ENCODE assay signal across 11 cellular contexts in the genomic region with DNA sequence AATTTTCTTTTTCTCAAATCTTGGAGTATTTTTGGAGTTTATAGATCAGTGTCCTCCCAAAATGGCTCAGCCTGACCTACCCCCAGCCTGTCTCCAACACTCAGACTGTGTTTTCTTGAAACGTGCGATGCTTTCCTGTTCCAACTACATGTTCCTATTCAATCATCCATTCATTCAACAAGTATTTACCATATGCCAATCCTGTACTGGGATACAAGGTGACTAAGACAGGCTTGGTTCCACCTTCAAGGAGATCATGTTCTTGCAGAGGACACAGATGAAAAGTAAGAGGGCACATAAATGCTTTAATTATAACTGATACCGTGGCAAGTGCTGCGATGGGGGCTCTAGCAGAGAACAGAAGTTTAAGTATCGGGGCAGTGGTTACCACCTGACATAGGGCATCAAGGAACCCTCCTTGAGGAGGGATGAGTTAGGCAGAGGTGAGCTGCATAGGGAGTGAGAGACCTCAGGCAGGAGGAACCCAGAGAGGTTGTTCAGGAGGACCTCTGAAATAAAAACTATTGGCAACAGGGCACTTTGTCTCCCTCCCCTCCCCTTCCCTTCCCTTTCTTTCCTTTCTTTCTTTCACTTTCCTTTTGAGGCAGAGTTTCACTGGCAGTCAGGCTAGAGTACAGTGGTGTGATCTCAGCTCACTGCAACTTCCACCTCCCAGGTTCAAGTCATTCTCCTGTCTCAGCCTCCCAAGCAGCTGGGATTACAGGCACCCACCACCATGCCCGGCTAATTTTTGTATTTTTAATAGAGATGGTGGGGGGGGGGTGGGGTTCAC.
DNase-seq lines count a peak whose midpoint lies in the region; ATAC-seq, FAIRE-seq and TF ChIP-seq lines count a peak whose summit lies in the region.
"Had no signal": no experiment of that assay in that cellular context is flagged by ENCODE, and none has a peak within 500 bp of the region (broad histone marks: within the 10 kb centered on the region; RNA-seq: fewer than 3 reads in every experiment).

No MANE protein-coding gene starts in this region.

- no peaks in the 10 kb centered on the region for H3K9me3 ChIP-seq in left lung
- H3K9me3 ChIP-seq: Caco-2, thoracic aorta had no signal

- H3K4me3 ChIP-seq in left lung, result no peak overlapping the region
- H3K4me3 ChIP-seq: skin epidermis had no signal

- no peak for TF ChIP-seq CTCF in left lung (IDR thresholded peaks at IDR 0.05)

- DNase-seq in HT1080 (ENCODE audit: low read depth) (peak; percentile 27), left lung (no peak), urothelium cell line (ENCODE audit: low spot score) (no peak)
- DNase-seq: Caco-2, endodermal cell had no signal

- H3K27me3 ChIP-seq in left lung, result no peaks in the 10 kb centered on the region

- no peak overlapping the region for H3K27ac ChIP-seq in left lung

- no peak for FAIRE-seq in urothelium cell line (lab: Jason Lieb, UNC)

- peaks cover 0 to 9% of the 10 kb centered on the region in 2 donors for H3K4me1 ChIP-seq in left lung
- H3K4me1 ChIP-seq: Caco-2 had no signal

- peak; percentile 54 for ATAC-seq in GM19035 (IDR thresholded peaks at IDR 0.05; ENCODE audit: unreplicated experiment)
- peak; percentile 65 for ATAC-seq in GM21576 (IDR thresholded peaks at IDR 0.05; ENCODE audit: unreplicated experiment)
- ATAC-seq in left lung, result peak; percentile 36
- no peak for ATAC-seq in GM18517 (IDR thresholded peaks at IDR 0.05; ENCODE audit: unreplicated experiment)
- ATAC-seq in HG02970 (IDR thresholded peaks at IDR 0.05; ENCODE audit: low FRiP score, unreplicated experiment), result no peak

- intact Hi-C loops in left lung (cut with DNase I), result no loop called here

- no peaks in the 10 kb centered on the region for H3K36me3 ChIP-seq in left lung
- H3K36me3 ChIP-seq: thoracic aorta had no signal

Comparison
In these comparisons a context has a peak if more than half of its experiments do, and no peak if none do; other contexts are left out.
1. ATAC-seq: peak in GM19035 (single experiment), GM21576 (single experiment) and left lung (single experiment); none in GM18517 (single experiment) and HG02970 (single experiment).